Comparison of ENCODE assay signal across 8 cellular contexts in genomic region chr5:5886812-5887486, GRCh38.
DNase-seq lines count a peak whose midpoint lies in the region; ATAC-seq and TF ChIP-seq lines count a peak whose summit lies in the region.

No MANE protein-coding gene starts in this region.

- no peaks in the 10 kb centered on the region for H3K27me3 ChIP-seq in foreskin keratinocyte

- H3K9me3 Mint-ChIP-seq in T-helper 2 cell treated with Interferon-gamma antibody and Interleukin-4, amounts not matched to agents 5 μg/mL and 100 μg/mL, for 36 hours, result no peaks in the 10 kb centered on the region

- no peaks in the 10 kb centered on the region for H3K4me1 Mint-ChIP-seq in T-helper 2 cell treated with Interferon-gamma antibody and Interleukin-4, amounts not matched to agents 5 μg/mL and 100 μg/mL, for 36 hours (ENCODE audit: low read depth)

- no peak overlapping the region for H3K27ac Mint-ChIP-seq in T-helper 2 cell treated with Interferon-gamma antibody and Interleukin-4, amounts not matched to agents 5 μg/mL and 100 μg/mL, for 36 hours

- intact Hi-C loops in Right ventricle myocardium superior (cut with DNase I) (loop anchor here (10.0 kb wide), 1 partner anchor 688 kb away; no protein-coding TSS in a partner anchor), Right ventricle myocardium inferior (cut with DNase I) (no loop called here)

- peak; percentile 75 for ATAC-seq in Right ventricle myocardium superior (ENCODE audit: poor library complexity)
- no peak for ATAC-seq in Right ventricle myocardium inferior
- peak; percentile 87 for ATAC-seq in HG03342 (IDR thresholded peaks at IDR 0.05; ENCODE audit: unreplicated experiment)
- ATAC-seq in foreskin keratinocyte, result peak; percentile 41

- TF ChIP-seq CTCF in foreskin keratinocyte (conservative IDR thresholded peaks at IDR 0.05), result peak; percentile 48

- H3K27ac ChIP-seq in foreskin keratinocyte, result no peak overlapping the region

- H3K36me3 Mint-ChIP-seq in T-helper 2 cell treated with Interferon-gamma antibody and Interleukin-4, amounts not matched to agents 5 μg/mL and 100 μg/mL, for 36 hours (ENCODE audit: low read depth), result no peaks in the 10 kb centered on the region

- H3K27me3 Mint-ChIP-seq in T-helper 2 cell treated with Interferon-gamma antibody and Interleukin-4, amounts not matched to agents 5 μg/mL and 100 μg/mL, for 36 hours (ENCODE audit: low read depth), result no peaks in the 10 kb centered on the region

- no peaks in the 10 kb centered on the region for H3K4me1 ChIP-seq in foreskin keratinocyte

- DNase-seq in Right ventricle myocardium superior (peak; percentile 40), Right ventricle myocardium inferior (ENCODE audit: missing footprints) (no peak), foreskin keratinocyte (no peak), SIG-M5 (lab: John Stamatoyannopoulos, UW) (no peak), DMS 273 treated with DMSO at 0.1 percent for 48 hours (lab: John Stamatoyannopoulos, UW) (no peak)
- peak; percentile 11 for DNase-seq in T-helper 2 cell treated with Interferon-gamma antibody and Interleukin-4, amounts not matched to agents 5 μg/mL and 100 μg/mL, for 36 hours (ENCODE audit: low spot score)
- peak; percentile 8 to 41 (median 13) for DNase-seq in stimulated activated CD4-positive, alpha-beta T cell treated with anti-CD3 and anti-CD28 coated beads, TNF-alpha, amount 100 ng/mL, for 48 hours (ENCODE audit: low read depth in 3 of 3)

- H3K4me3 Mint-ChIP-seq in T-helper 2 cell treated with Interferon-gamma antibody and Interleukin-4, amounts not matched to agents 5 μg/mL and 100 μg/mL, for 36 hours, result no peak overlapping the region

Comparison
In these comparisons a context has a peak if more than half of its experiments do, and no peak if none do; other contexts are left out.
1. DNase-seq: peak in Right ventricle myocardium superior (single experiment), T-helper 2 cell treated with Interferon-gamma antibody and Interleukin-4, amounts not matched to agents 5 μg/mL and 100 μg/mL, for 36 hours (single experiment) and stimulated activated CD4-positive, alpha-beta T cell treated with anti-CD3 and anti-CD28 coated beads, TNF-alpha, amount 100 ng/mL, for 48 hours (3 of 3); none in Right ventricle myocardium inferior (single experiment), foreskin keratinocyte (0 of 2), SIG-M5 (single experiment) and DMS 273 treated with DMSO at 0.1 percent for 48 hours (single experiment).